Comparison of ENCODE assay signal across 1 cellular context in genomic region chr12:70637286-70637685, GRCh38.
TF ChIP-seq lines count a peak whose summit lies in the region.

Gene PTPRB, minus strand, starts transcription at chr12:70637429. Its CDS starts 34 bp downstream, at chr12:70637395.

TF ChIP-seq in H1, 55 proteins besides CTCF, POLR2A, EP300 and RAD21:
- TF ChIP-seq ATF2 (IDR thresholded peaks at IDR 0.05; ENCODE audit: low read length) = no peak
- no peak for TF ChIP-seq YY1 (IDR thresholded peaks at IDR 0.05; ENCODE audit: low read depth, low read length)
- no peak for TF ChIP-seq MAX (IDR thresholded peaks at IDR 0.05)
- TF ChIP-seq SIRT6 (IDR thresholded peaks at IDR 0.05; ENCODE audit: low read length) = no peak
- no peak for TF ChIP-seq RBBP5 (IDR thresholded peaks at IDR 0.05; ENCODE audit: borderline replicate concordance, low read depth, low read length)
- no peak for TF ChIP-seq RXRA (IDR thresholded peaks at IDR 0.05; ENCODE audit: insufficient read depth, low read depth, low read length)
- TF ChIP-seq SP4 (IDR thresholded peaks at IDR 0.05; ENCODE audit: low read length) = no peak
- no peak for TF ChIP-seq NRF1 (IDR thresholded peaks at IDR 0.05; ENCODE audit: low read depth, low read length)
- TF ChIP-seq RFX5 (IDR thresholded peaks at IDR 0.05; ENCODE audit: borderline replicate concordance, low read depth, low read length) = no peak
- no peak for TF ChIP-seq SIN3A (conservative IDR thresholded peaks at IDR 0.05 in 1 of 2, IDR thresholded peaks at IDR 0.05 in 1 of 2; ENCODE audit: low read depth in 1 of 2, low read length in 2 of 2)
- TF ChIP-seq TAF1 (IDR thresholded peaks at IDR 0.05; ENCODE audit: low read depth, low read length) = no peak
- no peak for TF ChIP-seq BCL11A (IDR thresholded peaks at IDR 0.05; ENCODE audit: low read depth in 2 of 2, low read length in 2 of 2)
- TF ChIP-seq POLR2AphosphoS5 (IDR thresholded peaks at IDR 0.05; ENCODE audit: low read depth, low read length) = no peak
- TF ChIP-seq SRF (IDR thresholded peaks at IDR 0.05; ENCODE audit: low read depth, low read length) = no peak
